ENCODE assay signal across 19 cellular contexts in genomic region chr2:4340536-4340935, GRCh38.
"Had no signal": no experiment of that assay in that cellular context is flagged by ENCODE, and none has a peak within 500 bp of the region (broad histone marks: within the 10 kb centered on the region; RNA-seq: fewer than 3 reads in every experiment).

No MANE protein-coding gene starts in this region.

- H3K9me3 ChIP-seq: upper lobe of right lung had no signal

- H3K36me3 ChIP-seq: upper lobe of right lung had no signal

- H3K4me1 Mint-ChIP-seq: brain, WTC11 had no signal

- H3K4me1 ChIP-seq: upper lobe of right lung had no signal

- H3K36me3 Mint-ChIP-seq: brain had no signal

- H3K79me2 ChIP-seq: hepatocyte had no signal

- H3K27me3 ChIP-seq: hepatocyte, upper lobe of right lung had no signal

- ATAC-seq: activated CD8-positive, alpha-beta T cell treated with anti-CD3 and anti-CD28 coated beads for 36 hours; left lobe of liver; upper lobe of right lung; WTC11 had no signal

- DNase-seq: activated CD4-positive, alpha-beta T cell treated with anti-CD3 and anti-CD28 coated beads for 48 hours; activated CD8-positive, alpha-beta T cell treated with anti-CD3 and anti-CD28 coated beads for 36 hours; activated naive CD4-positive, alpha-beta T cell treated with anti-CD3 and anti-CD28 coated beads for 36 hours; activated T-cell treated with anti-CD3 and anti-CD28 coated beads, Interleukin-2, amount 50 U/mL, for 24 hours; anterior cingulate cortex; cortex of kidney; effector CD4-positive, alpha-beta T cell; islet precursor cell; stimulated activated CD4-positive, alpha-beta T cell treated with anti-CD3 and anti-CD28 coated beads, Interleukin-12 subunit alpha, Interleukin-12 subunit beta, amount 100 ng/mL, for 4 hours; stimulated activated CD4-positive, alpha-beta T cell treated with anti-CD3 and anti-CD28 coated beads, Interleukin-1b, Interleukin-23, amount 100 ng/mL, for 48 hours; stimulated activated CD8-positive, alpha-beta memory T cell treated with anti-CD3 and anti-CD28 coated beads, Interleukin-4, amount 100 ng/mL, for 48 hours; stimulated activated naive CD4-positive, alpha-beta T cell; upper lobe of right lung had no signal

- H3K27ac ChIP-seq: hepatocyte, upper lobe of right lung had no signal

- H3K4me2 ChIP-seq: hepatocyte had no signal

- H3K27me3 Mint-ChIP-seq: activated CD8-positive, alpha-beta T cell treated with anti-CD3 and anti-CD28 coated beads for 36 hours; activated T-cell treated with anti-CD3 and anti-CD28 coated beads, Interleukin-2, amount 50 U/mL, for 24 hours; progenitor cell of endocrine pancreas had no signal

- H3K27ac Mint-ChIP-seq: activated CD8-positive, alpha-beta T cell treated with anti-CD3 and anti-CD28 coated beads for 36 hours; activated naive CD4-positive, alpha-beta T cell treated with anti-CD3 and anti-CD28 coated beads for 36 hours; activated T-cell treated with anti-CD3 and anti-CD28 coated beads, Interleukin-2, amount 50 U/mL, for 24 hours; brain; progenitor cell of endocrine pancreas; WTC11 had no signal

- H2AFZ ChIP-seq: hepatocyte had no signal

- H3K4me3 ChIP-seq: hepatocyte, lung, upper lobe of right lung had no signal

- H3K4me3 Mint-ChIP-seq: activated CD8-positive, alpha-beta T cell treated with anti-CD3 and anti-CD28 coated beads for 36 hours; activated naive CD4-positive, alpha-beta T cell treated with anti-CD3 and anti-CD28 coated beads for 36 hours; activated T-cell treated with anti-CD3 and anti-CD28 coated beads, Interleukin-2, amount 50 U/mL, for 24 hours; brain; WTC11 had no signal
